ENCODE assay signal across 24 cellular contexts in genomic region chr10:89582022-89582421, GRCh38. TPM values are rescaled to one million over a fixed set of nuclear protein-coding genes. Genes with fewer than 3 reads are reported as not detected.
"Had no signal": no experiment of that assay in that cellular context is flagged by ENCODE, and none has a peak within 500 bp of the region (broad histone marks: within the 10 kb centered on the region; RNA-seq: fewer than 3 reads in every experiment).

No MANE protein-coding gene starts in this region.

- H3K4me2 ChIP-seq: smooth muscle cell had no signal

- ATAC-seq: left colon; left lung; natural killer cell; right lobe of liver; stimulated activated memory B cell treated with anti-CD40 and anti-IgM and Interleukin-4, amounts not matched to agents 10 μg/mL and 1 μg/mL and 100 μg/mL, for 72 hours; stimulated activated naive CD8-positive, alpha-beta T cell treated with anti-CD3 and anti-CD28 coated beads, Interleukin-15, amount 100 ng/mL, for 72 hours had no signal

- H3K9me3 ChIP-seq: ovary, right atrium auricular region, right lobe of liver, tibial nerve, uterus had no signal

- H3K36me3 ChIP-seq: left lung, ovary, right atrium auricular region, tibial nerve, uterus had no signal

- FAIRE-seq: islet of Langerhans, kidney had no signal

- H3K27ac ChIP-seq: left lung, ovary, right atrium auricular region, right lobe of liver, tibial nerve, uterus had no signal

- DNase-seq: hippocampal formation; kidney; left colon; left lung; mesendoderm; naive B cell; natural killer cell; ovary; right lobe of liver; stimulated activated CD4-positive, alpha-beta T cell treated with anti-CD3 and anti-CD28 coated beads, Interleukin-1b, Interleukin-23, amount 100 ng/mL, for 48 hours; stimulated activated CD4-positive, alpha-beta T cell treated with anti-CD3 and anti-CD28 coated beads, Interleukin-2, amount 100 ng/mL, for 48 hours; stimulated activated CD4-positive, alpha-beta T cell treated with anti-CD3 and anti-CD28 coated beads, Interleukin-4, amount 100 ng/mL, for 4 hours; stimulated activated CD8-positive, alpha-beta memory T cell treated with anti-CD3 and anti-CD28 coated beads, Interleukin-4, amount 100 ng/mL, for 48 hours; stimulated activated naive CD4-positive, alpha-beta T cell treated with Interleukin-2 at 50 U/mL for 16 hours; stimulated activated naive CD8-positive, alpha-beta T cell treated with anti-CD3 and anti-CD28 coated beads, Interleukin-15, amount 100 ng/mL, for 72 hours; substantia nigra; uterus had no signal

- H3K4me3 ChIP-seq: left lung, lung, ovary, right atrium auricular region, right lobe of liver, smooth muscle cell, tibial nerve, uterus had no signal

- H3K27me3 ChIP-seq: left lung, ovary, right atrium auricular region, right lobe of liver, tibial nerve, uterus had no signal

- H3K4me1 ChIP-seq: left lung, right atrium auricular region, right lobe of liver, tibial nerve, uterus had no signal

RNA-seq across cellular contexts. Expression of gene SLC16A12, which starts 46.6 kb away (rescaled TPM):
- total RNA-seq: mononuclear cell, natural killer cell, smooth muscle cell had no signal
- polyA plus RNA-seq: smooth muscle cell had no signal
